ENCODE assay signal across 17 cellular contexts in the genomic region with DNA sequence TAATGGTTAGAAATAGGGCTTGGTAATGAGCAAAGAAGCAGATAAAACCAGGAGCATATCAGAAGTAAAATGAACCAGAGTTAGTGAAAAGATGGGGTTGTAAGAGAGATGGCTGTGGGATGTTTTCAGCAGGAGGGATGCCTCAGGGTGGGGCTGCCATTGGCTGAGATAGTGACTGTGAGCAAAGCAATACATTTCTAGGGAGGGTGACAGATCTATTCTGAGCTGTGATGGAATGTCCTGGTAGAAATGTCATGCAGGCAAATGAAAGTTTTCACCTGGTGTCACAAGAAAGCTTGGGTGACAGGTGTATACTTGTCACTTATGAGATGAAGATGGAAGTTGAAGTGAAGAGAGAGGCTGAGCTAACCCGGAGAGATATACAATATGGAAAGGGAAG.
DNase-seq lines count a peak whose midpoint lies in the region; ATAC-seq and TF ChIP-seq lines count a peak whose summit lies in the region.
"Had no signal": no experiment of that assay in that cellular context is flagged by ENCODE, and none has a peak within 500 bp of the region (broad histone marks: within the 10 kb centered on the region; RNA-seq: fewer than 3 reads in every experiment).

No MANE protein-coding gene starts in this region.

- ATAC-seq in right cardiac atrium (peak; percentile 56 to 64), GM19397 (IDR thresholded peaks at IDR 0.05; ENCODE audit: unreplicated experiment) (no peak), HG03196 (IDR thresholded peaks at IDR 0.05; ENCODE audit: unreplicated experiment) (no peak)
- ATAC-seq: GM23338, HCT116 had no signal

- H3F3A ChIP-seq in neural cell (ENCODE audit: insufficient read depth, low read length, poor library complexity, severe bottlenecking) = no peaks in the 10 kb centered on the region

- H4K20me1 ChIP-seq in OCI-LY7 (ENCODE audit: insufficient read depth, low read length) (no peaks in the 10 kb centered on the region), neural cell (ENCODE audit: insufficient read depth) (no peaks in the 10 kb centered on the region)

- TF ChIP-seq EP300 in neural cell (conservative IDR thresholded peaks at IDR 0.05; ENCODE audit: poor library complexity, severe bottlenecking) = peak; percentile 17

- H3K36me3 ChIP-seq in right atrium auricular region (no peaks in the 10 kb centered on the region), OCI-LY7 (ENCODE audit: insufficient read depth, low read length) (peaks cover 38% of the 10 kb centered on the region), neural cell (ENCODE audit: insufficient read depth, low read length) (no peaks in the 10 kb centered on the region)

- no peaks in the 10 kb centered on the region for H3K27me3 ChIP-seq in right cardiac atrium (ENCODE audit: control insufficient read depth, insufficient read depth)
- H3K27me3 ChIP-seq in right atrium auricular region = no peaks in the 10 kb centered on the region
- no peaks in the 10 kb centered on the region for H3K27me3 ChIP-seq in neural cell (ENCODE audit: insufficient read depth, low read depth, low read length)

- intact Hi-C loops in right cardiac atrium (cut with DNase I) = no loop called here
- intact Hi-C loops in OCI-LY7 (cut with micrococcal nuclease; ENCODE audit: unreplicated experiment) = no loop called here

- WGBS in right cardiac atrium = 72% methylated on average over 1 of the region's 1 CpG

- H3K9ac ChIP-seq in neural cell (ENCODE audit: low read length) = no peak overlapping the region

- H3K4me2 ChIP-seq in OCI-LY7 (ENCODE audit: low read length) = peak overlapping the region; percentile 9; the same call in 1 of the 2 replicates
- H3K4me2 ChIP-seq in neural cell (ENCODE audit: low read length) = no peak overlapping the region
- H3K4me2 ChIP-seq: GM23338 had no signal

- H2AFZ ChIP-seq in OCI-LY7 (ENCODE audit: low read length) (peak overlapping the region; percentile 3; the same call in 1 of the 2 replicates), neural cell (ENCODE audit: low read depth, low read length) (no peak overlapping the region)

- H3K9me3 ChIP-seq in right cardiac atrium (ENCODE audit: control insufficient read depth, low read length) (no peaks in the 10 kb centered on the region), right atrium auricular region (no peaks in the 10 kb centered on the region), OCI-LY7 (ENCODE audit: low read length) (peaks cover 3% of the 10 kb centered on the region; the same call in 1 of the 2 replicates), neural cell (ENCODE audit: low read length) (no peaks in the 10 kb centered on the region)

- no peak for TF ChIP-seq CTCF in right atrium auricular region (IDR thresholded peaks at IDR 0.05)
- no peak for TF ChIP-seq CTCF in OCI-LY7 (conservative IDR thresholded peaks at IDR 0.05; ENCODE audit: low read length)
- TF ChIP-seq CTCF in neural cell (IDR thresholded peaks at IDR 0.05; ENCODE audit: poor library complexity, severe bottlenecking) = no peak

- no peak overlapping the region for H3K4me3 ChIP-seq in right cardiac atrium (ENCODE audit: low read length)
- H3K4me3 ChIP-seq in right atrium auricular region = no peak overlapping the region
- no peak overlapping the region for H3K4me3 ChIP-seq in OCI-LY7 (ENCODE audit: low read depth, low read length, poor library complexity, severe bottlenecking)
- H3K4me3 ChIP-seq in neural cell (ENCODE audit: low read length) = no peak overlapping the region
- H3K4me3 ChIP-seq: GM23338 had no signal

- H3K27ac ChIP-seq in right cardiac atrium (ENCODE audit: low read length) (no peak overlapping the region), right atrium auricular region (peak overlapping the region in 1 of 2 donors; percentile 46), OCI-LY7 (ENCODE audit: low read depth, low read length, poor library complexity, severe bottlenecking) (peak overlapping the region; percentile 98), neural cell (ENCODE audit: low read length) (no peak overlapping the region)

- no peak for TF ChIP-seq RAD21 in neural cell (conservative IDR thresholded peaks at IDR 0.05)

- BruUV-seq in OCI-LY7 (replicated peaks; lab: Mats Ljungman, UMichigan) = no TSS peak

- H3K4me1 ChIP-seq in right cardiac atrium (ENCODE audit: control insufficient read depth, insufficient read depth, low read length) = peaks cover 2% of the 10 kb centered on the region
- peaks cover 0 to 5% of the 10 kb centered on the region in 2 donors for H3K4me1 ChIP-seq in right atrium auricular region
- peaks cover 89% of the 10 kb centered on the region for H3K4me1 ChIP-seq in OCI-LY7 (ENCODE audit: insufficient read depth, low read length, poor library complexity, severe bottlenecking)

- POLR2A ChIA-PET in OCI-LY7 (lab: Charles Lee) = interaction anchor here (0.8 to 2.5 kb wide), 7 partner anchors 11 to 37 kb away, joined by 3 to 9 read pairs (median 5); no protein-coding TSS in a partner anchor

- H3K9me2 ChIP-seq in OCI-LY7 (ENCODE audit: insufficient read depth, low read length) (no peaks in the 10 kb centered on the region), neural cell (ENCODE audit: insufficient read depth, low read length) (no peaks in the 10 kb centered on the region)

- CTCF ChIA-PET in OCI-LY7 (lab: Charles Lee; ENCODE audit: unreplicated experiment) = interaction anchor here (0.6 kb wide), 1 partner anchor 21 kb away, joined by 3 read pairs; no protein-coding TSS in a partner anchor

- peaks cover 20% of the 10 kb centered on the region; the same call in 1 of the 2 replicates for H3K79me2 ChIP-seq in OCI-LY7 (ENCODE audit: insufficient read depth, low read depth, low read length)
- H3K79me2 ChIP-seq in neural cell (replicated peaks; ENCODE audit: insufficient read depth, low read length) = no peaks in the 10 kb centered on the region

- DNase-seq in right cardiac atrium (no peak), right atrium auricular region (ENCODE audit: low spot score) (no peak), OCI-LY7 (ENCODE audit: low spot score) (no peak), HuH-7.5 (ENCODE audit: low spot score) (no peak)
- DNase-seq: C1 segment of cervical spinal cord; Calu3; CD4-positive, alpha-beta memory T cell; COR-L47; DMS53; DMS79 treated with DMSO at 0.1 percent for 48 hours; GF-D8; H9 had no signal

TF ChIP-seq in neural cell, 6 proteins besides CTCF, POLR2A, EP300 and RAD21:
- no peak for TF ChIP-seq EZH2 (IDR thresholded peaks at IDR 0.05; ENCODE audit: borderline replicate concordance, insufficient read depth, low read length, poor library complexity, severe bottlenecking)
- no peak for TF ChIP-seq POLR2AphosphoS5 (IDR thresholded peaks at IDR 0.05)
- TF ChIP-seq SMC3 (conservative IDR thresholded peaks at IDR 0.05; ENCODE audit: poor library complexity) = no peak

Comparison
In these comparisons a context has a peak if more than half of its experiments do, and no peak if none do; other contexts are left out.
1. ATAC-seq: peak in right cardiac atrium (2 of 2); none in GM19397 (single experiment) and HG03196 (single experiment).